Comparison of ENCODE assay signal across 23 cellular contexts in genomic region chr5:39977231-39977630, GRCh38.
"Had no signal": no experiment of that assay in that cellular context is flagged by ENCODE, and none has a peak within 500 bp of the region (broad histone marks: within the 10 kb centered on the region; RNA-seq: fewer than 3 reads in every experiment).

No MANE protein-coding gene starts in this region.

- H3K27ac ChIP-seq: lower lobe of right lung, thoracic aorta, upper lobe of left lung, WERI-Rb-1 had no signal

- H3K4me1 ChIP-seq: lower lobe of right lung, upper lobe of left lung had no signal

- H3K27me3 ChIP-seq: upper lobe of left lung had no signal

- H3K9me3 ChIP-seq: lower lobe of right lung, SK-N-SH, thoracic aorta, upper lobe of left lung had no signal

- H3K4me3 ChIP-seq: lower lobe of right lung, thoracic aorta, upper lobe of left lung had no signal

- DNase-seq: activated CD4-positive, alpha-beta T cell treated with anti-CD3 and anti-CD28 coated beads, Interleukin-2, amount 10 ng/mL, durations not matched to agents 7 days and 5 days; activated CD4-positive, CD25-positive, alpha-beta regulatory T cell treated with anti-CD3 and anti-CD28 coated beads, Interleukin-2, amount 50 U/mL, for 72 hours; activated CD8-positive, alpha-beta memory T cell treated with anti-CD3 and anti-CD28 coated beads, Interleukin-2, amount 10 ng/mL, durations not matched to agents 7 days and 5 days; activated CD8-positive, alpha-beta T cell treated with anti-CD3 and anti-CD28 coated beads for 36 hours; activated effector memory CD4-positive, alpha-beta T cell treated with anti-CD3 and anti-CD28 coated beads, Interleukin-2, amount 50 U/mL, for 16 hours; activated T-cell treated with anti-CD3 and anti-CD28 coated beads for 4 hours; aorta; dermis blood vessel endothelial cell; effector CD8-positive, alpha-beta T cell; erythroblast; hypothalamus; islet precursor cell; left cardiac atrium; lower lobe of right lung; naive B cell; nucleus accumbens; SK-N-SH; stimulated activated CD4-positive, alpha-beta T cell treated with anti-CD3 and anti-CD28 coated beads, Interleukin-2, amount 100 ng/mL, for 48 hours; stimulated activated CD8-positive, alpha-beta memory T cell treated with anti-CD3 and anti-CD28 coated beads, Interleukin-4, amount 100 ng/mL, for 48 hours; stimulated activated naive B cell treated with anti-CD40 and anti-IgM and Interleukin-4, amounts not matched to agents 10 μg/mL and 1 μg/mL and 100 μg/mL, for 72 hours; upper lobe of left lung had no signal

- H3K36me3 ChIP-seq: lower lobe of right lung, thoracic aorta, upper lobe of left lung, WERI-Rb-1 had no signal
